ENCODE assay signal across 8 cellular contexts in genomic region chrX:18674417-18674787, GRCh38. TPM values are rescaled to one million over a fixed set of nuclear protein-coding genes. Genes with fewer than 3 reads are reported as not detected.
DNase-seq lines count a peak whose midpoint lies in the region; ATAC-seq and TF ChIP-seq lines count a peak whose summit lies in the region.

No MANE protein-coding gene starts in this region.

- TF ChIP-seq POLR2A in heart left ventricle (IDR thresholded peaks at IDR 0.05): no peak

- intact Hi-C loops in heart left ventricle (cut with DNase I) (loop anchor here in 9 of 10 donors (2.0 to 10.0 kb wide), 6 partner anchors 200 to 250 kb away; partner anchors contain the start of gene CDKL5 (in 6 of the 9)), sciatic nerve (cut with DNase I) (no loop called here)

- H3K4me2 ChIP-seq in KMS-11: peak overlapping the region; percentile 47

- no peaks in the 10 kb centered on the region for H3K79me2 ChIP-seq in KMS-11 (ENCODE audit: insufficient read depth, low read depth)

- H3K27ac ChIP-seq in KMS-11 (peak overlapping the region; percentile 82; the same call in 1 of the 2 replicates), heart left ventricle (peak overlapping the region in 11 of 12 donors; percentile 48 to 92 (median 82))

- H3K27me3 ChIP-seq in KMS-11 (ENCODE audit: insufficient read depth, low read depth): no peaks in the 10 kb centered on the region
- peaks cover 0 to 4% (median 0%) of the 10 kb centered on the region in 9 donors for H3K27me3 ChIP-seq in heart left ventricle

- WGBS in heart left ventricle, 4 donors: 2 to 32% (median 15%) methylated on average over 19 of the region's 19 CpGs

- no peak for TF ChIP-seq CTCF in KMS-11 (conservative IDR thresholded peaks at IDR 0.05; ENCODE audit: low read depth, low read length)
- no peak for TF ChIP-seq CTCF in heart left ventricle (IDR thresholded peaks at IDR 0.05)

- H3K9ac ChIP-seq in KMS-11: peak overlapping the region; percentile 82; the same call in 1 of the 2 replicates

- no peaks in the 10 kb centered on the region for H3K9me3 ChIP-seq in heart left ventricle

- H2AFZ ChIP-seq in KMS-11 (ENCODE audit: low read depth): peak overlapping the region; percentile 78; the same call in 1 of the 2 replicates

- no peaks in the 10 kb centered on the region for H4K20me1 ChIP-seq in KMS-11 (ENCODE audit: insufficient read depth)

- ATAC-seq in GM21786 (IDR thresholded peaks at IDR 0.05; ENCODE audit: unreplicated experiment) (peak; percentile 23), heart left ventricle (peak; percentile 50 to 63 (median 52)), sciatic nerve (peak; percentile 65)

- H3K4me3 ChIP-seq in KMS-11 (IDR thresholded peaks at IDR 0.05; ENCODE audit: insufficient read depth, low read depth, low read length) (no peak overlapping the region), heart left ventricle (peak overlapping the region in 11 of 12 donors; percentile 60 to 93 (median 70))

- DNase-seq in GM03348 (ENCODE audit: low spot score) (peak; percentile 16), heart left ventricle (peak in 4 of 5 donors; percentile 11 to 54 (median 26)), sciatic nerve (ENCODE audit: low spot score) (peak; percentile 67), GDM1 (lab: John Stamatoyannopoulos, UW) (no peak), DMS153 treated with DMSO at 0.1 percent for 48 hours (lab: John Stamatoyannopoulos, UW; ENCODE audit: unreplicated experiment) (no peak)
- DNase-seq in activated T-helper 9 cell treated with anti-CD3 and anti-CD28 coated beads, Interleukin-2, amount 50 U/mL, for 16 hours (ENCODE audit: low read depth): peak; percentile 5

- H3K36me3 ChIP-seq in KMS-11 (ENCODE audit: insufficient read depth) (no peaks in the 10 kb centered on the region), heart left ventricle (no peaks in the 10 kb centered on the region)

- no peaks in the 10 kb centered on the region for H3K4me1 ChIP-seq in KMS-11 (ENCODE audit: low read depth, poor library complexity, severe bottlenecking)
- H3K4me1 ChIP-seq in heart left ventricle: no peaks in the 10 kb centered on the region

RNA-seq across cellular contexts. Expression of gene RS1, which starts 2.5 kb away (rescaled TPM):
- total RNA-seq in heart left ventricle (not detected), sciatic nerve (not detected)
- not detected for polyA plus RNA-seq in heart left ventricle

RNA-seq across cellular contexts. Expression of gene PPEF1, which starts 33.0 kb away (rescaled TPM):
- total RNA-seq in heart left ventricle (under 1 TPM in 5 of 9 donors, not detected in 4; 0.23 to 0.82 (median 0.71) TPM), sciatic nerve (not detected)
- under 1 TPM; 0.11 to 0.17 TPM for polyA plus RNA-seq in heart left ventricle

Comparison
In these comparisons a context has a peak if more than half of its experiments do, and no peak if none do; other contexts are left out.
1. DNase-seq: peak in GM03348 (single experiment), activated T-helper 9 cell treated with anti-CD3 and anti-CD28 coated beads, Interleukin-2, amount 50 U/mL, for 16 hours (single experiment), heart left ventricle (4 of 5) and sciatic nerve (single experiment); none in GDM1 (single experiment) and DMS153 treated with DMSO at 0.1 percent for 48 hours (single experiment).
2. Peak in every context shown above with its lines, with median percentiles within 50 percentile points of each other: ATAC-seq.